1 cellular context compared by ENCODE assay signal in the genomic region with DNA sequence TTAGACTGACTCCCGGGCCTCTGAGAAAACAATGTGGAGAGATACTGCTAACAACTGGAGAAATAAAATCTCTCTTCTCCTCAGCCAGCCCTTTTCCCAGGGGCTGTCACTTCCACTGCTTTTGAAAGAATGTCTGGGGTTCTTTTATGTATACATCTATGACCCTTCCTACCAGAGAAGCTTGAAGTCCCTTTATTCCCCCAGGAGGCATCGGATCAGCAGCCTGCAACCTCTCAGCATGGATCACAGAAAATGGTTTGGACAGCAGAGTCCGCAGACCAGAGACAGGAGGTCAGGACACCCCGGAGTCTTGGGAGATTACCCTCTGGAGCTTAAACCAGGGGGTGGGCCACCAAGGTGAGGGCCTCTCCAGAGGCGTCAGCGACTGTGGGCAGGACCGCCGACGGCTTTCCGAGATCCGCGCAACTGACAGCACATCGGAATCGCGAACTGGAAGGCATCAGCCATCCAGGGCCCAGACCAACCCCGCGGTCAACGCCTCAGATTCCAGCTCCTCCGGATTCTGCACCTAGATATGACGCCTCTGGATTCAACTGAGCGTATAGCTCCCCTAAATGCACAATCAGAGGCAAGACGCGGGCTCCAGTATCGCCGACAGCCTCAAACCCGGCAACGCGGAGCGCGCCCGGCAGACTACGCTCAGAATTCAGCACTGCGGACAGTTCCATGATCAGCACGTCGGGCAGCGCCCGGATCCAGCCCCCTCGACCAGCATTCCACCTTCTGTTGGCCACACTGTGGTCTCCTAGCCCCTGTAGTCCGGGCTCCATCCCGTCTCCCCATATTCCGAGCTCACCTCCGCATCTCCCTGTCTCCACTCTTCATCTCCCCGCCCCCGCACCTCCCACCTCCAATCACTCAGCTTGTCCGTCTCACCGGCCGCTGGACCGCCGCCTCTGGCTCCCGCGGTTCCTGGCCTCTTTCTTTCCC.
TF ChIP-seq lines count a peak whose summit lies in the region.

No MANE protein-coding gene starts in this region.

TF ChIP-seq in K562, 482 proteins besides CTCF, POLR2A, EP300 and RAD21 (continued from another document and continues in another):
- TF ChIP-seq, protein P1, sequence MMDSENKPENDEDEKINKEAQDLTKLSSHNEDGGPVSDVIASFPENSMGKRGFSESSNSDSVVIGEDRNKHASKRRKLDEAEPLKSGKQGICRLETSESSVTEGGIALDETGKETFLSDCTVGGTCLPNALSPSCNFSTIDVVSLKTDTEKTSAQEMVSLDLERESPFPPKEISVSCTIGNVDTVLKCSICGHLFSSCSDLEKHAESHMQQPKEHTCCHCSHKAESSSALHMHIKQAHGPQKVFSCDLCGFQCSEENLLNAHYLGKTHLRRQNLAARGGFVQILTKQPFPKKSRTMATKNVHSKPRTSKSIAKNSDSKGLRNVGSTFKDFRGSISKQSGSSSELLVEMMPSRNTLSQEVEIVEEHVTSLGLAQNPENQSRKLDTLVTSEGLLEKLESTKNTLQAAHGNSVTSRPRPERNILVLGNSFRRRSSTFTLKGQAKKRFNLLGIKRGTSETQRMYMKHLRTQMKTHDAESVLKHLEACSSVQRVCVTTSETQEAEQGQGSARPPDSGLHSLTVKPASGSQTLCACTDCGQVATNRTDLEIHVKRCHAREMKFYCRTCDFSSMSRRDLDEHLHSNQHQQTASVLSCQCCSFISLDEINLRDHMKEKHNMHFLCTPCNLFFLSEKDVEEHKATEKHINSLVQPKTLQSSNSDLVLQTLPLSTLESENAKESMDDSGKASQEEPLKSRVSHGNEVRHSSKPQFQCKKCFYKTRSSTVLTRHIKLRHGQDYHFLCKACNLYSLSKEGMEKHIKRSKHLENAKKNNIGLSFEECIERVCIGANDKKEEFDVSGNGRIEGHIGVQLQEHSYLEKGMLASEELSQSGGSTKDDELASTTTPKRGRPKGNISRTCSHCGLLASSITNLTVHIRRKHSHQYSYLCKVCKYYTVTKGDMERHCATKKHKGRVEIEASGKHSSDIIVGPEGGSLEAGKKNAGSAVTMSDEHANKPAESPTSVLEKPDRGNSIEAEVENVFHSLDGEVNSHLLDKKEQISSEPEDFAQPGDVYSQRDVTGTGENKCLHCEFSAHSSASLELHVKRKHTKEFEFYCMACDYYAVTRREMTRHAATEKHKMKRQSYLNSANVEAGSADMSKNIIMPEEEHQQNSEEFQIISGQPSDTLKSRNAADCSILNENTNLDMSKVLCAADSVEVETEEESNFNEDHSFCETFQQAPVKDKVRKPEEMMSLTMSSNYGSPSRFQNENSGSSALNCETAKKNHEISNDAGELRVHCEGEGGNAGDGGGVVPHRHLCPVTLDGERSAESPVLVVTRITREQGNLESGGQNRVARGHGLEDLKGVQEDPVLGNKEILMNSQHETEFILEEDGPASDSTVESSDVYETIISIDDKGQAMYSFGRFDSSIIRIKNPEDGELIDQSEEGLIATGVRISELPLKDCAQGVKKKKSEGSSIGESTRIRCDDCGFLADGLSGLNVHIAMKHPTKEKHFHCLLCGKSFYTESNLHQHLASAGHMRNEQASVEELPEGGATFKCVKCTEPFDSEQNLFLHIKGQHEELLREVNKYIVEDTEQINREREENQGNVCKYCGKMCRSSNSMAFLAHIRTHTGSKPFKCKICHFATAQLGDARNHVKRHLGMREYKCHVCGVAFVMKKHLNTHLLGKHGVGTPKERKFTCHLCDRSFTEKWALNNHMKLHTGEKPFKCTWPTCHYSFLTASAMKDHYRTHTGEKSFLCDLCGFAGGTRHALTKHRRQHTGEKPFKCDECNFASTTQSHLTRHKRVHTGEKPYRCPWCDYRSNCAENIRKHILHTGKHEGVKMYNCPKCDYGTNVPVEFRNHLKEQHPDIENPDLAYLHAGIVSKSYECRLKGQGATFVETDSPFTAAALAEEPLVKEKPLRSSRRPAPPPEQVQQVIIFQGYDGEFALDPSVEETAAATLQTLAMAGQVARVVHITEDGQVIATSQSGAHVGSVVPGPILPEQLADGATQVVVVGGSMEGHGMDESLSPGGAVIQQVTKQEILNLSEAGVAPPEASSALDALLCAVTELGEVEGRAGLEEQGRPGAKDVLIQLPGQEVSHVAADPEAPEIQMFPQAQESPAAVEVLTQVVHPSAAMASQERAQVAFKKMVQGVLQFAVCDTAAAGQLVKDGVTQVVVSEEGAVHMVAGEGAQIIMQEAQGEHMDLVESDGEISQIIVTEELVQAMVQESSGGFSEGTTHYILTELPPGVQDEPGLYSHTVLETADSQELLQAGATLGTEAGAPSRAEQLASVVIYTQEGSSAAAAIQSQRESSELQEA (IDR thresholded peaks at IDR 0.05; ENCODE audit: low read depth) = no peak
- TF ChIP-seq, protein P2, sequence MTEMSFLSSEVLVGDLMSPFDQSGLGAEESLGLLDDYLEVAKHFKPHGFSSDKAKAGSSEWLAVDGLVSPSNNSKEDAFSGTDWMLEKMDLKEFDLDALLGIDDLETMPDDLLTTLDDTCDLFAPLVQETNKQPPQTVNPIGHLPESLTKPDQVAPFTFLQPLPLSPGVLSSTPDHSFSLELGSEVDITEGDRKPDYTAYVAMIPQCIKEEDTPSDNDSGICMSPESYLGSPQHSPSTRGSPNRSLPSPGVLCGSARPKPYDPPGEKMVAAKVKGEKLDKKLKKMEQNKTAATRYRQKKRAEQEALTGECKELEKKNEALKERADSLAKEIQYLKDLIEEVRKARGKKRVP (CRISPR knock-in tag; IDR thresholded peaks at IDR 0.05) = no peak
- no peak for TF ChIP-seq HNRNPH1 (optimal IDR thresholded peaks at IDR 0.05; ENCODE audit: low read depth, low read length)
- no peak for TF ChIP-seq BMI1 (IDR thresholded peaks at IDR 0.05; ENCODE audit: low read length)
- no peak for TF ChIP-seq PPARD (CRISPR knock-in tag; IDR thresholded peaks at IDR 0.05)
- TF ChIP-seq NFXL1 (CRISPR knock-in tag; IDR thresholded peaks at IDR 0.05) = no peak
- peak; percentile 87 for TF ChIP-seq ZNF146 (CRISPR knock-in tag; IDR thresholded peaks at IDR 0.05; ENCODE audit: unreplicated experiment)
- peak; percentile 88 for TF ChIP-seq ZNF184 (CRISPR knock-in tag; IDR thresholded peaks at IDR 0.05)
- TF ChIP-seq HDGF (IDR thresholded peaks at IDR 0.05) = no peak
- no peak for TF ChIP-seq SIX5 (IDR thresholded peaks at IDR 0.05; ENCODE audit: borderline replicate concordance in 1 of 2, insufficient read depth in 1 of 2, low read depth in 1 of 2, low read length in 2 of 2)
- TF ChIP-seq MTF1 (CRISPR knock-in tag; IDR thresholded peaks at IDR 0.05; ENCODE audit: borderline replicate concordance) = no peak
- TF ChIP-seq, protein P3, sequence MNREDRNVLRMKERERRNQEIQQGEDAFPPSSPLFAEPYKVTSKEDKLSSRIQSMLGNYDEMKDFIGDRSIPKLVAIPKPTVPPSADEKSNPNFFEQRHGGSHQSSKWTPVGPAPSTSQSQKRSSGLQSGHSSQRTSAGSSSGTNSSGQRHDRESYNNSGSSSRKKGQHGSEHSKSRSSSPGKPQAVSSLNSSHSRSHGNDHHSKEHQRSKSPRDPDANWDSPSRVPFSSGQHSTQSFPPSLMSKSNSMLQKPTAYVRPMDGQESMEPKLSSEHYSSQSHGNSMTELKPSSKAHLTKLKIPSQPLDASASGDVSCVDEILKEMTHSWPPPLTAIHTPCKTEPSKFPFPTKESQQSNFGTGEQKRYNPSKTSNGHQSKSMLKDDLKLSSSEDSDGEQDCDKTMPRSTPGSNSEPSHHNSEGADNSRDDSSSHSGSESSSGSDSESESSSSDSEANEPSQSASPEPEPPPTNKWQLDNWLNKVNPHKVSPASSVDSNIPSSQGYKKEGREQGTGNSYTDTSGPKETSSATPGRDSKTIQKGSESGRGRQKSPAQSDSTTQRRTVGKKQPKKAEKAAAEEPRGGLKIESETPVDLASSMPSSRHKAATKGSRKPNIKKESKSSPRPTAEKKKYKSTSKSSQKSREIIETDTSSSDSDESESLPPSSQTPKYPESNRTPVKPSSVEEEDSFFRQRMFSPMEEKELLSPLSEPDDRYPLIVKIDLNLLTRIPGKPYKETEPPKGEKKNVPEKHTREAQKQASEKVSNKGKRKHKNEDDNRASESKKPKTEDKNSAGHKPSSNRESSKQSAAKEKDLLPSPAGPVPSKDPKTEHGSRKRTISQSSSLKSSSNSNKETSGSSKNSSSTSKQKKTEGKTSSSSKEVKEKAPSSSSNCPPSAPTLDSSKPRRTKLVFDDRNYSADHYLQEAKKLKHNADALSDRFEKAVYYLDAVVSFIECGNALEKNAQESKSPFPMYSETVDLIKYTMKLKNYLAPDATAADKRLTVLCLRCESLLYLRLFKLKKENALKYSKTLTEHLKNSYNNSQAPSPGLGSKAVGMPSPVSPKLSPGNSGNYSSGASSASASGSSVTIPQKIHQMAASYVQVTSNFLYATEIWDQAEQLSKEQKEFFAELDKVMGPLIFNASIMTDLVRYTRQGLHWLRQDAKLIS (CRISPR knock-in tag; IDR thresholded peaks at IDR 0.05) = peak; percentile 97
- no peak for TF ChIP-seq ZNF134 (CRISPR knock-in tag; conservative IDR thresholded peaks at IDR 0.05)
- TF ChIP-seq, protein P4, sequence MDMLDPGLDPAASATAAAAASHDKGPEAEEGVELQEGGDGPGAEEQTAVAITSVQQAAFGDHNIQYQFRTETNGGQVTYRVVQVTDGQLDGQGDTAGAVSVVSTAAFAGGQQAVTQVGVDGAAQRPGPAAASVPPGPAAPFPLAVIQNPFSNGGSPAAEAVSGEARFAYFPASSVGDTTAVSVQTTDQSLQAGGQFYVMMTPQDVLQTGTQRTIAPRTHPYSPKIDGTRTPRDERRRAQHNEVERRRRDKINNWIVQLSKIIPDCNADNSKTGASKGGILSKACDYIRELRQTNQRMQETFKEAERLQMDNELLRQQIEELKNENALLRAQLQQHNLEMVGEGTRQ (CRISPR knock-in tag; IDR thresholded peaks at IDR 0.05) = peak; percentile 82
- no peak for TF ChIP-seq ARNT (IDR thresholded peaks at IDR 0.05)
- no peak for TF ChIP-seq ZNF79 (CRISPR knock-in tag; IDR thresholded peaks at IDR 0.05; ENCODE audit: low read depth)
- TF ChIP-seq MIER1 (IDR thresholded peaks at IDR 0.05; ENCODE audit: low read depth) = peak; percentile 99
- no peak for TF ChIP-seq ZNF830 (CRISPR knock-in tag; IDR thresholded peaks at IDR 0.05)
- TF ChIP-seq, protein P5, sequence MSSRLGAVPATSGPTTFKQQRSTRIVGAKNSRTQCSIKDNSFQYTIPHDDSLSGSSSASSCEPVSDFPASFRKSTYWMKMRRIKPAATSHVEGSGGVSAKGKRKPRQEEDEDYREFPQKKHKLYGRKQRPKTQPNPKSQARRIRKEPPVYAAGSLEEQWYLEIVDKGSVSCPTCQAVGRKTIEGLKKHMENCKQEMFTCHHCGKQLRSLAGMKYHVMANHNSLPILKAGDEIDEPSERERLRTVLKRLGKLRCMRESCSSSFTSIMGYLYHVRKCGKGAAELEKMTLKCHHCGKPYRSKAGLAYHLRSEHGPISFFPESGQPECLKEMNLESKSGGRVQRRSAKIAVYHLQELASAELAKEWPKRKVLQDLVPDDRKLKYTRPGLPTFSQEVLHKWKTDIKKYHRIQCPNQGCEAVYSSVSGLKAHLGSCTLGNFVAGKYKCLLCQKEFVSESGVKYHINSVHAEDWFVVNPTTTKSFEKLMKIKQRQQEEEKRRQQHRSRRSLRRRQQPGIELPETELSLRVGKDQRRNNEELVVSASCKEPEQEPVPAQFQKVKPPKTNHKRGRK (tag; IDR thresholded peaks at IDR 0.05) = no peak
- TF ChIP-seq, protein P6, sequence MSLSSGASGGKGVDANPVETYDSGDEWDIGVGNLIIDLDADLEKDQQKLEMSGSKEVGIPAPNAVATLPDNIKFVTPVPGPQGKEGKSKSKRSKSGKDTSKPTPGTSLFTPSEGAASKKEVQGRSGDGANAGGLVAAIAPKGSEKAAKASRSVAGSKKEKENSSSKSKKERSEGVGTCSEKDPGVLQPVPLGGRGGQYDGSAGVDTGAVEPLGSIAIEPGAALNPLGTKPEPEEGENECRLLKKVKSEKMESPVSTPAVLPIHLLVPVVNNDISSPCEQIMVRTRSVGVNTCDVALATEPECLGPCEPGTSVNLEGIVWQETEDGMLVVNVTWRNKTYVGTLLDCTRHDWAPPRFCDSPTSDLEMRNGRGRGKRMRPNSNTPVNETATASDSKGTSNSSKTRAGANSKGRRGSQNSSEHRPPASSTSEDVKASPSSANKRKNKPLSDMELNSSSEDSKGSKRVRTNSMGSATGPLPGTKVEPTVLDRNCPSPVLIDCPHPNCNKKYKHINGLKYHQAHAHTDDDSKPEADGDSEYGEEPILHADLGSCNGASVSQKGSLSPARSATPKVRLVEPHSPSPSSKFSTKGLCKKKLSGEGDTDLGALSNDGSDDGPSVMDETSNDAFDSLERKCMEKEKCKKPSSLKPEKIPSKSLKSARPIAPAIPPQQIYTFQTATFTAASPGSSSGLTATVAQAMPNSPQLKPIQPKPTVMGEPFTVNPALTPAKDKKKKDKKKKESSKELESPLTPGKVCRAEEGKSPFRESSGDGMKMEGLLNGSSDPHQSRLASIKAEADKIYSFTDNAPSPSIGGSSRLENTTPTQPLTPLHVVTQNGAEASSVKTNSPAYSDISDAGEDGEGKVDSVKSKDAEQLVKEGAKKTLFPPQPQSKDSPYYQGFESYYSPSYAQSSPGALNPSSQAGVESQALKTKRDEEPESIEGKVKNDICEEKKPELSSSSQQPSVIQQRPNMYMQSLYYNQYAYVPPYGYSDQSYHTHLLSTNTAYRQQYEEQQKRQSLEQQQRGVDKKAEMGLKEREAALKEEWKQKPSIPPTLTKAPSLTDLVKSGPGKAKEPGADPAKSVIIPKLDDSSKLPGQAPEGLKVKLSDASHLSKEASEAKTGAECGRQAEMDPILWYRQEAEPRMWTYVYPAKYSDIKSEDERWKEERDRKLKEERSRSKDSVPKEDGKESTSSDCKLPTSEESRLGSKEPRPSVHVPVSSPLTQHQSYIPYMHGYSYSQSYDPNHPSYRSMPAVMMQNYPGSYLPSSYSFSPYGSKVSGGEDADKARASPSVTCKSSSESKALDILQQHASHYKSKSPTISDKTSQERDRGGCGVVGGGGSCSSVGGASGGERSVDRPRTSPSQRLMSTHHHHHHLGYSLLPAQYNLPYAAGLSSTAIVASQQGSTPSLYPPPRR (CRISPR knock-in tag; IDR thresholded peaks at IDR 0.05; ENCODE audit: borderline replicate concordance) = peak; percentile 95
- no peak for TF ChIP-seq ZFP36 (IDR thresholded peaks at IDR 0.05; ENCODE audit: low read depth, low read length, partially characterized antibody)
- no peak for TF ChIP-seq DNMT1 (IDR thresholded peaks at IDR 0.05)
- no peak for TF ChIP-seq KLF1 (tag; IDR thresholded peaks at IDR 0.05)
- TF ChIP-seq, protein P7, sequence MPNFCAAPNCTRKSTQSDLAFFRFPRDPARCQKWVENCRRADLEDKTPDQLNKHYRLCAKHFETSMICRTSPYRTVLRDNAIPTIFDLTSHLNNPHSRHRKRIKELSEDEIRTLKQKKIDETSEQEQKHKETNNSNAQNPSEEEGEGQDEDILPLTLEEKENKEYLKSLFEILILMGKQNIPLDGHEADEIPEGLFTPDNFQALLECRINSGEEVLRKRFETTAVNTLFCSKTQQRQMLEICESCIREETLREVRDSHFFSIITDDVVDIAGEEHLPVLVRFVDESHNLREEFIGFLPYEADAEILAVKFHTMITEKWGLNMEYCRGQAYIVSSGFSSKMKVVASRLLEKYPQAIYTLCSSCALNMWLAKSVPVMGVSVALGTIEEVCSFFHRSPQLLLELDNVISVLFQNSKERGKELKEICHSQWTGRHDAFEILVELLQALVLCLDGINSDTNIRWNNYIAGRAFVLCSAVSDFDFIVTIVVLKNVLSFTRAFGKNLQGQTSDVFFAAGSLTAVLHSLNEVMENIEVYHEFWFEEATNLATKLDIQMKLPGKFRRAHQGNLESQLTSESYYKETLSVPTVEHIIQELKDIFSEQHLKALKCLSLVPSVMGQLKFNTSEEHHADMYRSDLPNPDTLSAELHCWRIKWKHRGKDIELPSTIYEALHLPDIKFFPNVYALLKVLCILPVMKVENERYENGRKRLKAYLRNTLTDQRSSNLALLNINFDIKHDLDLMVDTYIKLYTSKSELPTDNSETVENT (CRISPR knock-in tag; IDR thresholded peaks at IDR 0.05) = no peak
- no peak for TF ChIP-seq ZZZ3 (IDR thresholded peaks at IDR 0.05)
